Comparison of ENCODE assay signal across 16 cellular contexts in genomic region chr14:59269431-59269830, GRCh38.
A peak's percentile ranks its signal among the peaks of the same experiment; 100 is the strongest.
DNase-seq lines count a peak whose midpoint lies in the region; ATAC-seq and TF ChIP-seq lines count a peak whose summit lies in the region.
"Had no signal": no experiment of that assay in that cellular context is flagged by ENCODE, and none has a peak within 500 bp of the region (broad histone marks: within the 10 kb centered on the region; RNA-seq: fewer than 3 reads in every experiment).

No MANE protein-coding gene starts in this region.

- H3K4me1 Mint-ChIP-seq in Calu3 (ENCODE audit: low read depth, unreplicated experiment) (peaks cover 49% of the 10 kb centered on the region), chondrocyte (ENCODE audit: low read depth) (peaks cover 62% of the 10 kb centered on the region), natural killer cell (peaks cover 8 to 15% of the 10 kb centered on the region in 2 donors)

- H3K4me2 ChIP-seq in BLaER1 (peak overlapping the region; percentile 48; the same call in 1 of the 2 replicates), parathyroid adenoma (ENCODE audit: low read length) (peak overlapping the region; percentile 13)

- H3K4me3 Mint-ChIP-seq in Calu3 (ENCODE audit: low read depth, unreplicated experiment) = no peak overlapping the region
- no peak overlapping the region for H3K4me3 Mint-ChIP-seq in chondrocyte (ENCODE audit: unreplicated experiment)
- no peak overlapping the region for H3K4me3 Mint-ChIP-seq in natural killer cell
- H3K4me3 Mint-ChIP-seq: CD4-positive, alpha-beta T cell had no signal

- H3K27ac Mint-ChIP-seq in Calu3 (ENCODE audit: unreplicated experiment) = peak overlapping the region; percentile 69
- peak overlapping the region; percentile 4 for H3K27ac Mint-ChIP-seq in chondrocyte (ENCODE audit: unreplicated experiment)
- no peak overlapping the region for H3K27ac Mint-ChIP-seq in natural killer cell
- H3K27ac Mint-ChIP-seq: CD4-positive, alpha-beta T cell had no signal

- H3K4me3 ChIP-seq in BLaER1 (no peak overlapping the region), parathyroid adenoma (ENCODE audit: low read depth, low read length) (no peak overlapping the region)
- H3K4me3 ChIP-seq: K562 had no signal

- H4K20me1 ChIP-seq in BLaER1 = no peaks in the 10 kb centered on the region

- no peak for TF ChIP-seq CTCF in Calu3 (IDR thresholded peaks at IDR 0.05; ENCODE audit: unreplicated experiment)
- TF ChIP-seq CTCF in chondrocyte (IDR thresholded peaks at IDR 0.05) = no peak
- no peak for TF ChIP-seq CTCF in parathyroid adenoma (IDR thresholded peaks at IDR 0.05)
- no peak for TF ChIP-seq CTCF in natural killer cell (IDR thresholded peaks at IDR 0.05)

- no peak for ATAC-seq in natural killer cell
- no peak for ATAC-seq in HG03520 (IDR thresholded peaks at IDR 0.05; ENCODE audit: unreplicated experiment)
- ATAC-seq: K562 had no signal

- intact Hi-C loops in Calu3 (cut with micrococcal nuclease; ENCODE audit: unreplicated experiment) = no loop called here
- intact Hi-C loops in natural killer cell (cut with micrococcal nuclease) = no loop called here

- H3K27me3 Mint-ChIP-seq in Calu3 (ENCODE audit: unreplicated experiment) = no peaks in the 10 kb centered on the region
- H3K27me3 Mint-ChIP-seq in chondrocyte (ENCODE audit: low read depth) = no peaks in the 10 kb centered on the region
- H3K27me3 Mint-ChIP-seq in natural killer cell (ENCODE audit: low read depth in 2 of 2) = no peaks in the 10 kb centered on the region
- H3K27me3 Mint-ChIP-seq: CD4-positive, alpha-beta T cell had no signal

- H3K9me3 ChIP-seq in BLaER1 (no peaks in the 10 kb centered on the region), parathyroid adenoma (ENCODE audit: control insufficient read depth, low read length) (no peaks in the 10 kb centered on the region)
- H3K9me3 ChIP-seq: BE2C had no signal

- H3K9me3 Mint-ChIP-seq in Calu3 (ENCODE audit: low read depth, unreplicated experiment) (peaks cover 2% of the 10 kb centered on the region), chondrocyte (ENCODE audit: low read depth) (no peaks in the 10 kb centered on the region), natural killer cell (no peaks in the 10 kb centered on the region)
- H3K9me3 Mint-ChIP-seq: CD4-positive, alpha-beta T cell had no signal

- no peak overlapping the region for H3K27ac ChIP-seq in BLaER1
- H3K27ac ChIP-seq in parathyroid adenoma = peak overlapping the region; percentile 84
- H3K27ac ChIP-seq: C4-2B, HL-60 had no signal

- H3K27me3 ChIP-seq in BLaER1 (no peaks in the 10 kb centered on the region), parathyroid adenoma (ENCODE audit: control insufficient read depth, insufficient read depth, low read length) (no peaks in the 10 kb centered on the region)
- H3K27me3 ChIP-seq: BE2C had no signal

- CTCF ChIA-PET in Calu3 (lab: Charles Lee) = no interaction called here

- H3K79me2 ChIP-seq in parathyroid adenoma = peaks cover 14% of the 10 kb centered on the region

- peaks cover 22% of the 10 kb centered on the region for H3K4me1 ChIP-seq in BLaER1
- peaks cover 32% of the 10 kb centered on the region for H3K4me1 ChIP-seq in parathyroid adenoma

- peak overlapping the region; percentile 19 for H2AFZ ChIP-seq in parathyroid adenoma

- H3K9ac ChIP-seq in BLaER1 (no peak overlapping the region), parathyroid adenoma (no peak overlapping the region)

- BruUV-seq in Calu3 (replicated peaks; lab: Mats Ljungman, UMichigan) = no TSS peak

- H3K36me3 Mint-ChIP-seq in Calu3 (ENCODE audit: insufficient read depth, unreplicated experiment) (peaks cover 5% of the 10 kb centered on the region), chondrocyte (ENCODE audit: low read depth) (peaks cover 9% of the 10 kb centered on the region), natural killer cell (peaks cover 7% of the 10 kb centered on the region)

- DNase-seq in Calu3 (no peak), chondrocyte (ENCODE audit: low spot score) (no peak), natural killer cell (no peak), HPDE6-E6E7 (ENCODE audit: extremely low spot score) (no peak)
- DNase-seq: ACHN; BE2C; CD4-positive, alpha-beta T cell; DMS79 treated with DMSO at 0.1 percent for 48 hours; GF-D8; HCEC 1CT had no signal

- H3K36me3 ChIP-seq in BLaER1 (peaks cover 28% of the 10 kb centered on the region), parathyroid adenoma (ENCODE audit: control insufficient read depth, insufficient read depth, low read length) (no peaks in the 10 kb centered on the region)
- H3K36me3 ChIP-seq: BE2C had no signal

Comparison
In these comparisons a context has a peak if more than half of its experiments do, and no peak if none do; other contexts are left out.
1. H3K27ac Mint-ChIP-seq: peak in Calu3 (single experiment) and chondrocyte (single experiment); none in natural killer cell (0 of 2).